ENCODE assay signal across 8 cellular contexts in genomic region chr18:3452750-3453539, GRCh38. TPM values are rescaled to one million over a fixed set of nuclear protein-coding genes. Genes with fewer than 3 reads are reported as not detected.
DNase-seq lines count a peak whose midpoint lies in the region; ATAC-seq and TF ChIP-seq lines count a peak whose summit lies in the region.

No MANE protein-coding gene starts in this region.

- H3K4me1 Mint-ChIP-seq in activated CD8-positive, alpha-beta T cell treated with anti-CD3 and anti-CD28 coated beads, Interleukin-2, amount 10 ng/mL, durations not matched to agents 7 days and 5 days (ENCODE audit: low read depth) = peaks cover 40% of the 10 kb centered on the region
- H3K4me1 Mint-ChIP-seq in glutamatergic neuron (ENCODE audit: low read depth, unreplicated experiment) = peaks cover 16% of the 10 kb centered on the region

- DNase-seq in HCEC 1CT (peak; percentile 9), glutamatergic neuron (no peak), skeletal muscle cell (ENCODE audit: low read depth) (no peak), NCI-H1694 treated with DMSO at 0.1 percent for 48 hours (lab: John Stamatoyannopoulos, UW) (no peak), NCI-H2227 treated with DMSO at 0.1 percent for 48 hours (lab: John Stamatoyannopoulos, UW) (no peak), amygdala (lab: John Stamatoyannopoulos, UW) (no peak), MV-4-11 (lab: John Stamatoyannopoulos, UW) (no peak)
- DNase-seq in activated CD8-positive, alpha-beta T cell treated with anti-CD3 and anti-CD28 coated beads, Interleukin-2, amount 10 ng/mL, durations not matched to agents 7 days and 5 days = no peak

- H3K4me3 ChIP-seq in skeletal muscle cell (ENCODE audit: low read depth, low read length) = peak overlapping the region; percentile 97

- peaks cover 13% of the 10 kb centered on the region for H3K36me3 Mint-ChIP-seq in activated CD8-positive, alpha-beta T cell treated with anti-CD3 and anti-CD28 coated beads, Interleukin-2, amount 10 ng/mL, durations not matched to agents 7 days and 5 days (ENCODE audit: low read depth)
- no peaks in the 10 kb centered on the region for H3K36me3 Mint-ChIP-seq in glutamatergic neuron (ENCODE audit: unreplicated experiment)

- no peaks in the 10 kb centered on the region for H3K27me3 Mint-ChIP-seq in activated CD8-positive, alpha-beta T cell treated with anti-CD3 and anti-CD28 coated beads, Interleukin-2, amount 10 ng/mL, durations not matched to agents 7 days and 5 days (ENCODE audit: low read depth)
- peaks cover 15% of the 10 kb centered on the region for H3K27me3 Mint-ChIP-seq in glutamatergic neuron (ENCODE audit: unreplicated experiment)

- TF ChIP-seq CTCF in glutamatergic neuron (IDR thresholded peaks at IDR 0.05; ENCODE audit: partially characterized antibody, unreplicated experiment) = no peak

- ATAC-seq in activated CD8-positive, alpha-beta T cell treated with anti-CD3 and anti-CD28 coated beads, Interleukin-2, amount 10 ng/mL, durations not matched to agents 7 days and 5 days = no peak

- POLR2A ChIA-PET in activated CD8-positive, alpha-beta T cell treated with anti-CD3 and anti-CD28 coated beads, Interleukin-2, amount 10 ng/mL, durations not matched to agents 7 days and 5 days (lab: Charles Lee) = interaction anchor here (0.7 to 3.6 kb wide), 8 partner anchors 8 to 470 kb away, joined by 3 to 38 read pairs (median 6); partner anchors contain the start of gene MYL12B

- H3K9me3 Mint-ChIP-seq in activated CD8-positive, alpha-beta T cell treated with anti-CD3 and anti-CD28 coated beads, Interleukin-2, amount 10 ng/mL, durations not matched to agents 7 days and 5 days (ENCODE audit: insufficient read depth) = no peaks in the 10 kb centered on the region
- H3K9me3 Mint-ChIP-seq in glutamatergic neuron (ENCODE audit: unreplicated experiment) = peaks cover 20% of the 10 kb centered on the region

- CTCF ChIA-PET in activated CD8-positive, alpha-beta T cell treated with anti-CD3 and anti-CD28 coated beads, Interleukin-2, amount 10 ng/mL, durations not matched to agents 7 days and 5 days (lab: Charles Lee) = interaction anchor here (0.9 to 8.5 kb wide), 12 partner anchors 9 to 213 kb away, joined by 3 to 126 read pairs (median 14); no protein-coding TSS in a partner anchor

- peak overlapping the region; percentile 88 for H3K4me3 Mint-ChIP-seq in activated CD8-positive, alpha-beta T cell treated with anti-CD3 and anti-CD28 coated beads, Interleukin-2, amount 10 ng/mL, durations not matched to agents 7 days and 5 days
- H3K4me3 Mint-ChIP-seq in glutamatergic neuron (ENCODE audit: unreplicated experiment) = peak overlapping the region; percentile 92

- H3K27ac Mint-ChIP-seq in activated CD8-positive, alpha-beta T cell treated with anti-CD3 and anti-CD28 coated beads, Interleukin-2, amount 10 ng/mL, durations not matched to agents 7 days and 5 days = peak overlapping the region; percentile 90
- peak overlapping the region; percentile 70 for H3K27ac Mint-ChIP-seq in glutamatergic neuron (ENCODE audit: unreplicated experiment)

RNA-seq across cellular contexts. Expression of gene TGIF1, which starts 3.0 kb away (rescaled TPM):
- total RNA-seq in activated CD8-positive, alpha-beta T cell treated with anti-CD3 and anti-CD28 coated beads, Interleukin-2, amount 10 ng/mL, durations not matched to agents 7 days and 5 days = 1 to 10 TPM; 8.2 to 8.7 TPM
- 17.1 TPM for total RNA-seq in glutamatergic neuron (ENCODE audit: unreplicated experiment)
